24 cellular contexts compared by ENCODE assay signal in the genomic region with DNA sequence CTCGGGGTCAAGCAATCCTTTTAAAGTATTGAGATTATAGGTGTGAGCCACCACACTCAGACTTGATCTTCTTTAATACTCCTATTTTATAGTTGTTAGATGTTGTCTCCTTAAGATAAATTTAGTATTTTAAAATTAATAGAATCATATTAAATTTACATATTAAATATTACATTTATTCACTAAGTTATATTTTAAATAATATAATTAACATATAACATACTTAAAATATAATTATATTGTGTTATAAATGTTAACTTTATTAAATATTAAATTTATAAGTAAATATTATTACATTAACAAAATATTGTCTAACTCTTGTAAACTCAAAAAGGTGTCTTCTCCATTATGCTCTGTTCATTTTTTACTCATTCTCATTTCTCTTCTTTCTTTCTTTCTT.
"Had no signal": no experiment of that assay in that cellular context is flagged by ENCODE, and none has a peak within 500 bp of the region (broad histone marks: within the 10 kb centered on the region; RNA-seq: fewer than 3 reads in every experiment).

No MANE protein-coding gene starts in this region.

- H3K9me3 ChIP-seq: gastrocnemius medialis, neutrophil, right lobe of liver, thyroid gland, vagina had no signal

- DNase-seq: dermis blood vessel endothelial cell; effector memory CD4-positive, alpha-beta T cell; gastrocnemius medialis; head of caudate nucleus; mesenchymal stem cell; mucosa of descending colon; naive B cell; right lobe of liver; stimulated activated CD4-positive, alpha-beta T cell treated with anti-CD3 and anti-CD28 coated beads, Interleukin-12 subunit alpha, Interleukin-12 subunit beta, amount 100 ng/mL, for 4 hours; stimulated activated CD4-positive, alpha-beta T cell treated with anti-CD3 and anti-CD28 coated beads, Interleukin-1b, Interleukin-23, amount 100 ng/mL, for 48 hours; stimulated activated CD4-positive, alpha-beta T cell treated with anti-CD3 and anti-CD28 coated beads, Interleukin-4, amount 100 ng/mL, for 1 hour; stimulated activated CD8-positive, alpha-beta memory T cell treated with anti-CD3 and anti-CD28 coated beads, Interleukin-4, amount 100 ng/mL, for 48 hours; stimulated activated naive CD4-positive, alpha-beta T cell; stomach; thyroid gland; trophoblast cell had no signal

- H3K36me3 ChIP-seq: gastrocnemius medialis, neutrophil, right lobe of liver, stomach, thyroid gland, vagina had no signal

- ATAC-seq: gastrocnemius medialis; left lobe of liver; mucosa of descending colon; natural killer cell treated with Interleukin-12 subunit alpha and Interleukin-12 subunit beta and Interleukin-15 and Interleukin-18, amount 100 ng/mL, for 72 hours; right lobe of liver had no signal

- H3K4me1 ChIP-seq: gastrocnemius medialis, parathyroid adenoma, right lobe of liver, stomach, thyroid gland, vagina had no signal

- H3K27ac ChIP-seq: coronary artery, gastrocnemius medialis, neutrophil, parathyroid adenoma, right lobe of liver, stomach, thyroid gland, vagina had no signal

- H3K27me3 ChIP-seq: gastrocnemius medialis, neutrophil, right lobe of liver, stomach, thyroid gland, vagina had no signal

- H3K4me3 ChIP-seq: coronary artery, gastrocnemius medialis, mucosa of descending colon, right lobe of liver, smooth muscle cell, stomach, thyroid gland, vagina had no signal

- FAIRE-seq: keratinocyte had no signal
